ENCODE assay signal across 1 cellular context in the genomic region with DNA sequence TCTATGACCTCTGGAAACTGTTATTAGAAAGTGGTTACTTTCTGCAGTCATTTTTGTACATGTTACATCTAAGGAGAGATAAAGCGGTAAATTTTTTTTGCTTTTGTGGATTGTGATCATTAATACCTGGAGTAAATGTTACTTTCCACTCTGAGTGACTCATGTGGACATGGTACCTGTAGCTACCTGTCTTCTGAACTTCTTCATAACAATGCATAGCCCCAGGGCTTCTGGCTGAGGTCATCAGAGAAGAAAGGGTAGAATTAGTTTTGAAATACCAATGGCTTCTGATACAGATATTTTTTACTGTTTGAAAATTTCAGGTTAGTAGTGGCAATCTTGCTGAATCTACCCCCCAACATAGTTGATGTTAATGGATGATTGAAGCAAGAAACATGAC.
TF ChIP-seq lines count a peak whose summit lies in the region.

No MANE protein-coding gene starts in this region.

TF ChIP-seq in GM23338, 12 proteins besides CTCF, POLR2A, EP300 and RAD21 (continued from another document):
- TF ChIP-seq, protein P1, sequence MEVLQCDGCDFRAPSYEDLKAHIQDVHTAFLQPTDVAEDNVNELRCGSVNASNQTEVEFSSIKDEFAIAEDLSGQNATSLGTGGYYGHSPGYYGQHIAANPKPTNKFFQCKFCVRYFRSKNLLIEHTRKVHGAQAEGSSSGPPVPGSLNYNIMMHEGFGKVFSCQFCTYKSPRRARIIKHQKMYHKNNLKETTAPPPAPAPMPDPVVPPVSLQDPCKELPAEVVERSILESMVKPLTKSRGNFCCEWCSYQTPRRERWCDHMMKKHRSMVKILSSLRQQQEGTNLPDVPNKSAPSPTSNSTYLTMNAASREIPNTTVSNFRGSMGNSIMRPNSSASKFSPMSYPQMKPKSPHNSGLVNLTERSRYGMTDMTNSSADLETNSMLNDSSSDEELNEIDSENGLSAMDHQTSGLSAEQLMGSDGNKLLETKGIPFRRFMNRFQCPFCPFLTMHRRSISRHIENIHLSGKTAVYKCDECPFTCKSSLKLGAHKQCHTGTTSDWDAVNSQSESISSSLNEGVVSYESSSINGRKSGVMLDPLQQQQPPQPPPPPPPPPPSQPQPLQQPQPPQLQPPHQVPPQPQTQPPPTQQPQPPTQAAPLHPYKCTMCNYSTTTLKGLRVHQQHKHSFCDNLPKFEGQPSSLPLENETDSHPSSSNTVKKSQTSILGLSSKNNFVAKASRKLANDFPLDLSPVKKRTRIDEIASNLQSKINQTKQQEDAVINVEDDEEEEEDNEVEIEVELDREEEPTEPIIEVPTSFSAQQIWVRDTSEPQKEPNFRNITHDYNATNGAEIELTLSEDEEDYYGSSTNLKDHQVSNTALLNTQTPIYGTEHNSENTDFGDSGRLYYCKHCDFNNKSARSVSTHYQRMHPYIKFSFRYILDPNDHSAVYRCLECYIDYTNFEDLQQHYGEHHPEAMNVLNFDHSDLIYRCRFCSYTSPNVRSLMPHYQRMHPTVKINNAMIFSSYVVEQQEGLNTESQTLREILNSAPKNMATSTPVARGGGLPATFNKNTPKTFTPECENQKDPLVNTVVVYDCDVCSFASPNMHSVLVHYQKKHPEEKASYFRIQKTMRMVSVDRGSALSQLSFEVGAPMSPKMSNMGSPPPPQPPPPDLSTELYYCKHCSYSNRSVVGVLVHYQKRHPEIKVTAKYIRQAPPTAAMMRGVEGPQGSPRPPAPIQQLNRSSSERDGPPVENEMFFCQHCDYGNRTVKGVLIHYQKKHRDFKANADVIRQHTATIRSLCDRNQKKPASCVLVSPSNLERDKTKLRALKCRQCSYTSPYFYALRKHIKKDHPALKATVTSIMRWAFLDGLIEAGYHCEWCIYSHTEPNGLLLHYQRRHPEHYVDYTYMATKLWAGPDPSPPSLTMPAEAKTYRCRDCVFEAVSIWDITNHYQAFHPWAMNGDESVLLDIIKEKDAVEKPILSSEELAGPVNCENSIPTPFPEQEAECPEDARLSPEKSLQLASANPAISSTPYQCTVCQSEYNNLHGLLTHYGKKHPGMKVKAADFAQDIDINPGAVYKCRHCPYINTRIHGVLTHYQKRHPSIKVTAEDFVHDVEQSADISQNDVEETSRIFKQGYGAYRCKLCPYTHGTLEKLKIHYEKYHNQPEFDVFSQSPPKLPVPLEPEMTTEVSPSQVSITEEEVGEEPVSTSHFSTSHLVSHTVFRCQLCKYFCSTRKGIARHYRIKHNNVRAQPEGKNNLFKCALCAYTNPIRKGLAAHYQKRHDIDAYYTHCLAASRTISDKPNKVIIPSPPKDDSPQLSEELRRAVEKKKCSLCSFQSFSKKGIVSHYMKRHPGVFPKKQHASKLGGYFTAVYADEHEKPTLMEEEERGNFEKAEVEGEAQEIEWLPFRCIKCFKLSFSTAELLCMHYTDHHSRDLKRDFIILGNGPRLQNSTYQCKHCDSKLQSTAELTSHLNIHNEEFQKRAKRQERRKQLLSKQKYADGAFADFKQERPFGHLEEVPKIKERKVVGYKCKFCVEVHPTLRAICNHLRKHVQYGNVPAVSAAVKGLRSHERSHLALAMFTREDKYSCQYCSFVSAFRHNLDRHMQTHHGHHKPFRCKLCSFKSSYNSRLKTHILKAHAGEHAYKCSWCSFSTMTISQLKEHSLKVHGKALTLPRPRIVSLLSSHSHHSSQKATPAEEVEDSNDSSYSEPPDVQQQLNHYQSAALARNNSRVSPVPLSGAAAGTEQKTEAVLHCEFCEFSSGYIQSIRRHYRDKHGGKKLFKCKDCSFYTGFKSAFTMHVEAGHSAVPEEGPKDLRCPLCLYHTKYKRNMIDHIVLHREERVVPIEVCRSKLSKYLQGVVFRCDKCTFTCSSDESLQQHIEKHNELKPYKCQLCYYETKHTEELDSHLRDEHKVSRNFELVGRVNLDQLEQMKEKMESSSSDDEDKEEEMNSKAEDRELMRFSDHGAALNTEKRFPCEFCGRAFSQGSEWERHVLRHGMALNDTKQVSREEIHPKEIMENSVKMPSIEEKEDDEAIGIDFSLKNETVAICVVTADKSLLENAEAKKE (CRISPR knock-in tag; IDR thresholded peaks at IDR 0.05) = peak; percentile 63; the same call in 1 of the 2 replicates
- TF ChIP-seq JUNB (IDR thresholded peaks at IDR 0.05; ENCODE audit: unreplicated experiment) = no peak
TF ChIP-seq in GM23338: peak in this region for 1.
